22 cellular contexts compared by ENCODE assay signal in the genomic region with DNA sequence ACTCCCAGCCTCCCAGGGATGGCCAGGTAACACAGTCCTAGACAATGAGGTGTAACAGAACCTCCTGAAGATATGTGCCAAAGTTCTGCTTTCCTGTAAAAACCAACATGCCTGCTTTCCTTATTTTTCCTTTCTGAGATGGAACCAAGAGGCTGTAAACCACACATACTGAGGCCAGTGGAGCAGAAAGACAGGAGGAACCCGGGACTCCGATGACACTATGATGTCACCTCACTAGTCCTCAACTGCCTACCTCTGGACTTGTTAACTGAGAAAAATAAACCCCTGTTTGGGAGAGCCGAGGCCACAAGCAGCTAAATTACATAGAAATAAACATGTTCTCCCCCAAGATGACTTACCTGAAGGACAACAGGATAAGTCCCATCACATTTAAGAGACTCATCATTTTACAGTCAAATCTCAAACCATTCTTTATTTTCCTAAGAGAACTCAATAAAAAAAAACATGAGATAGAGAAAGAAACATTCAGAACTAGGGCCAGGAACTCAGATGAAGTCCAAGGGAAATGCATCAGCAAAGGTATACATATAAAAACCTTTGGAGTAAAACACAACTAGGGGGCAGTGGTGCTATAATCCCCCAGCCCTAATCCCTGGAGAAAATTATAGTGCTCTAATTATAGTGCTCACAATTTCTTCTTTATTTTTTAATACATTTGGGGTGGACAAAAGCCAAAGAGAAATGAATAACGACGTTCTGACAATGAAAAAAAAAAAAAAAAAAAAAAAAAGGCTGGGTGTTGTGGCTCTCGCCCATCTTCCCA.
DNase-seq lines count a peak whose midpoint lies in the region; ATAC-seq, FAIRE-seq and TF ChIP-seq lines count a peak whose summit lies in the region.
"Had no signal": no experiment of that assay in that cellular context is flagged by ENCODE, and none has a peak within 500 bp of the region (broad histone marks: within the 10 kb centered on the region; RNA-seq: fewer than 3 reads in every experiment).

No MANE protein-coding gene starts in this region.

- peaks cover 24 to 64% of the 10 kb centered on the region in 2 experiments for H3K36me3 ChIP-seq in HepG2 (replicated peaks in 1 of 2; ENCODE audit: control insufficient read depth in 1 of 2, insufficient read depth in 2 of 2, low read length in 2 of 2)
- peaks cover 0 to 9% (median 4%) of the 10 kb centered on the region in 4 donors for H3K36me3 ChIP-seq in right lobe of liver
- H3K36me3 ChIP-seq in OCI-LY1 (ENCODE audit: insufficient read depth, low read length), result peaks cover 55% of the 10 kb centered on the region

- H3K27ac ChIP-seq in HepG2 (ENCODE audit: extremely low read length, insufficient read depth, low read length) (no peak overlapping the region), right lobe of liver (no peak overlapping the region), OCI-LY1 (ENCODE audit: low read depth, low read length, poor library complexity, severe bottlenecking) (no peak overlapping the region), foreskin keratinocyte (no peak overlapping the region)
- H3K27ac ChIP-seq: transverse colon had no signal

- in situ Hi-C loops in HepG2 (cut with HindIII; ENCODE audit: extremely low pct_ligation_motif_present, low pct_unique_long_range_greater_than_20kb), result no loop called here

- CTCF ChIA-PET in HepG2 (lab: Yijun Ruan, JAX; ENCODE audit: low intra/inter-chr PET ratio, low total read pairs), result no interaction called here

- no peaks in the 10 kb centered on the region for H3K4me1 ChIP-seq in HepG2 (ENCODE audit: insufficient read depth, low read length)
- H3K4me1 ChIP-seq in right lobe of liver, result no peaks in the 10 kb centered on the region
- H3K4me1 ChIP-seq in OCI-LY1 (ENCODE audit: insufficient read depth, low read length, severe bottlenecking), result no peaks in the 10 kb centered on the region
- peaks cover 4% of the 10 kb centered on the region for H3K4me1 ChIP-seq in foreskin keratinocyte
- H3K4me1 ChIP-seq: transverse colon had no signal

- 92% methylated on average over 6 of the region's 6 CpGs for WGBS in HepG2 (ENCODE audit: low lambda C conversion rate)
- WGBS in right lobe of liver (ENCODE audit: insufficient coverage, low coverage, low lambda C conversion rate, missing lambda C conversion rate), result 87% methylated on average over 4 of the region's 6 CpGs

- no peak for DNase-seq in HepG2 (ENCODE audit: low spot score)
- DNase-seq in right lobe of liver, result no peak
- no peak for DNase-seq in foreskin keratinocyte
- no peak for DNase-seq in activated CD8-positive, alpha-beta memory T cell treated with anti-CD3 and anti-CD28 coated beads, Interleukin-2, amount 50 U/mL, for 4 hours
- DNase-seq in midbrain (lab: John Stamatoyannopoulos, UW), result no peak
- no peak for DNase-seq in NCI-H2196 treated with DMSO at 0.1 percent for 48 hours (lab: John Stamatoyannopoulos, UW; ENCODE audit: unreplicated experiment)
- DNase-seq in dermis blood vessel endothelial cell, result no peak
- DNase-seq: activated CD4-positive, alpha-beta T cell treated with anti-CD3 and anti-CD28 coated beads for 1 hour; activated CD8-positive, alpha-beta T cell treated with anti-CD3 and anti-CD28 coated beads, Interleukin-2, amount 10 ng/mL, durations not matched to agents 7 days and 5 days; activated effector memory CD4-positive, alpha-beta T cell treated with anti-CD3 and anti-CD28 coated beads, Interleukin-2, amount 50 U/mL, for 16 hours; activated naive CD8-positive, alpha-beta T cell treated with anti-CD3 and anti-CD28 coated beads, Interleukin-2, amount 10 ng/mL, durations not matched to agents 7 days and 5 days; caudate nucleus; KG1; naive thymus-derived CD4-positive, alpha-beta T cell; NCI-H1417 treated with DMSO at 0.1 percent for 48 hours; NCI-H526; stimulated activated CD4-positive, alpha-beta T cell treated with anti-CD3 and anti-CD28 coated beads, Interleukin-2, amount 100 ng/mL, for 24 hours; T-helper 17 cell; transverse colon had no signal

- H3K9ac ChIP-seq in HepG2 (ENCODE audit: insufficient read depth, low read depth, low read length), result no peak overlapping the region
- H3K9ac ChIP-seq in OCI-LY1 (ENCODE audit: low read length), result no peak overlapping the region

- intact Hi-C loops in HepG2 (cut with micrococcal nuclease; ENCODE audit: unreplicated experiment) (loop anchor here (5.0 kb wide), 1 partner anchor 150 kb away; a partner anchor contains a TSS), right lobe of liver (cut with DNase I) (no loop called here)

- FAIRE-seq in HepG2 (lab: Jason Lieb, UNC), result no peak
- FAIRE-seq: D721Med had no signal

- no peak for TF ChIP-seq RAD21 in HepG2 (CRISPR knock-in tag; IDR thresholded peaks at IDR 0.05)

- POLR2A ChIA-PET in HepG2 (lab: Yijun Ruan, JAX), result no interaction called here

- ATAC-seq in HepG2 (peak; percentile 47; the same call in 1 of the 3 replicates), right lobe of liver (no peak), foreskin keratinocyte (no peak)
- ATAC-seq: activated CD8-positive, alpha-beta T cell treated with anti-CD3 and anti-CD28 coated beads, Interleukin-2, amount 10 ng/mL, durations not matched to agents 7 days and 5 days; naive thymus-derived CD4-positive, alpha-beta T cell; SK-N-SH treated with all-trans-retinoic acid at 6 μM for 48 hours; T-helper 17 cell had no signal

- TF ChIP-seq POLR2A in HepG2 (IDR thresholded peaks at IDR 0.05; ENCODE audit: insufficient read depth in 1 of 2, low read depth in 2 of 2, low read length in 2 of 2), result no peak
- no peak for TF ChIP-seq POLR2A in right lobe of liver (IDR thresholded peaks at IDR 0.05)

- H3K4me2 ChIP-seq in HepG2 (ENCODE audit: low read depth, low read length) (no peak overlapping the region), OCI-LY1 (ENCODE audit: low read length) (no peak overlapping the region)

- H3K4me3 ChIP-seq in HepG2 (replicated peaks in 1 of 3; ENCODE audit: insufficient read depth in 1 of 3, low read depth in 2 of 3, low read length in 3 of 3) (no peak overlapping the region), right lobe of liver (no peak overlapping the region), OCI-LY1 (ENCODE audit: low read depth, low read length, poor library complexity, severe bottlenecking) (no peak overlapping the region)
- H3K4me3 ChIP-seq: transverse colon had no signal

- no peaks in the 10 kb centered on the region; the same call in 1 of the 2 replicates for H3K9me2 ChIP-seq in OCI-LY1 (ENCODE audit: low read depth, low read length)

- TF ChIP-seq EP300 in HepG2 (IDR thresholded peaks at IDR 0.05; ENCODE audit: low read depth in 2 of 2, low read length in 2 of 2), result no peak
- no peak for TF ChIP-seq EP300 in HepG2 (CRISPR knock-in tag; IDR thresholded peaks at IDR 0.05; ENCODE audit: borderline replicate concordance)

- H3K27me3 ChIP-seq in HepG2 (ENCODE audit: control insufficient read depth in 1 of 2, insufficient read depth in 2 of 2, low read length in 2 of 2), result no peaks in the 10 kb centered on the region
- no peaks in the 10 kb centered on the region for H3K27me3 ChIP-seq in right lobe of liver
- H3K27me3 ChIP-seq in OCI-LY1 (ENCODE audit: insufficient read depth, low read length), result no peaks in the 10 kb centered on the region
- no peaks in the 10 kb centered on the region for H3K27me3 ChIP-seq in foreskin keratinocyte
- H3K27me3 ChIP-seq: transverse colon had no signal

- H3K9me3 ChIP-seq in HepG2 (ENCODE audit: low read length) (no peaks in the 10 kb centered on the region), right lobe of liver (no peaks in the 10 kb centered on the region), OCI-LY1 (ENCODE audit: low read length) (peaks cover 3% of the 10 kb centered on the region)
- H3K9me3 ChIP-seq: transverse colon had no signal

- H4K20me1 ChIP-seq in HepG2 (ENCODE audit: insufficient read depth, low read length), result no peaks in the 10 kb centered on the region
- no peaks in the 10 kb centered on the region for H4K20me1 ChIP-seq in OCI-LY1 (ENCODE audit: insufficient read depth, low read length)

- no TSS peak for BruUV-seq in HepG2 (replicated peaks; lab: Mats Ljungman, UMichigan)

- H3K79me2 ChIP-seq in HepG2 (ENCODE audit: insufficient read depth, low read length) (no peaks in the 10 kb centered on the region), OCI-LY1 (ENCODE audit: insufficient read depth, low read length) (no peaks in the 10 kb centered on the region)

- H2AFZ ChIP-seq in HepG2 (ENCODE audit: low read length) (no peak overlapping the region), OCI-LY1 (ENCODE audit: low read length) (no peak overlapping the region)

- peak; percentile 26 for TF ChIP-seq CTCF in HepG2 (CRISPR knock-in tag; IDR thresholded peaks at IDR 0.05)
- TF ChIP-seq CTCF in right lobe of liver (IDR thresholded peaks at IDR 0.05), result peak in 1 of 4 donors; percentile 6
- 0 out of 2 replicates have a peak, but pooled peaks have one; percentile 21 for TF ChIP-seq CTCF in OCI-LY1 (IDR thresholded peaks at IDR 0.05; ENCODE audit: low read length)
- TF ChIP-seq CTCF in foreskin keratinocyte (conservative IDR thresholded peaks at IDR 0.05), result peak; percentile 9

- H3F3A ChIP-seq in OCI-LY1 (ENCODE audit: insufficient read depth, low read length), result no peaks in the 10 kb centered on the region

TF ChIP-seq in HepG2, 621 proteins besides CTCF, POLR2A, EP300 and RAD21:
- peak; percentile 56 for TF ChIP-seq STAG1 (CRISPR knock-in tag; IDR thresholded peaks at IDR 0.05)
- TF ChIP-seq, protein P1, sequence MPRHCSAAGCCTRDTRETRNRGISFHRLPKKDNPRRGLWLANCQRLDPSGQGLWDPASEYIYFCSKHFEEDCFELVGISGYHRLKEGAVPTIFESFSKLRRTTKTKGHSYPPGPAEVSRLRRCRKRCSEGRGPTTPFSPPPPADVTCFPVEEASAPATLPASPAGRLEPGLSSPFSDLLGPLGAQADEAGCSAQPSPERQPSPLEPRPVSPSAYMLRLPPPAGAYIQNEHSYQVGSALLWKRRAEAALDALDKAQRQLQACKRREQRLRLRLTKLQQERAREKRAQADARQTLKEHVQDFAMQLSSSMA (CRISPR knock-in tag; IDR thresholded peaks at IDR 0.05), result no peak
